ENCODE assay signal across 8 cellular contexts in the genomic region with DNA sequence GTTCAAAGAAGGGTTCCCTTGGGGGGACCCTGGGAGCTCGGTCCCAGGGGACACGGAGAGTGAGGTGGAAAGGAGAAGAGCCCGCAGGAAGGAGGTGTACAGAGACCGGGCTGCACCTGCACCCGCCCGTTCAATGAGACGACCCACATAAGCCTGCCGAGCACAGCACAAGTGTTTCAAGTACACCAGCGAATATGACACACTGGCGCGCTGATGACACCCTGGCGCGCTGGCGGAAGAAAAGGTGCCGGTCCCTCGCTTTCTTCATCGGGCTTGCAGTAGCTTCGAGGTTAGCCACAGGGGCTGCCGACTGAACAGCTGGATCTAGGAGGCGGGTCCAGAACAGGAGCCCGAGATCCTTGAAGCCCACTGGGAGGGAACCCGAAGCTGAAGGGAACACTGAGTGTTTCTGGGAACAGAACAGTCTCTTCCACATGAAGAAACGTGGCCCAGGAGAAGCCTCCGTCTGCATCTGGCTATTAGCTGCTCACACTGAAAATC. TPM values are rescaled to one million over a fixed set of nuclear protein-coding genes. Genes with fewer than 3 reads are reported as not detected.
DNase-seq lines count a peak whose midpoint lies in the region; ATAC-seq and TF ChIP-seq lines count a peak whose summit lies in the region.

No MANE protein-coding gene starts in this region.

- no peak overlapping the region for H2AFZ ChIP-seq in MM.1S (ENCODE audit: low read length)

- H3K27me3 ChIP-seq in MM.1S (replicated peaks; ENCODE audit: insufficient read depth, low read length) = no peaks in the 10 kb centered on the region

- H3K27ac Mint-ChIP-seq in CD14-positive monocyte = peak overlapping the region in 4 of 7 donors; percentile 37 to 79 (median 62)
- H3K27ac Mint-ChIP-seq in nephron progenitor cell = no peak overlapping the region

- H3K36me3 Mint-ChIP-seq in CD14-positive monocyte = peaks cover 32 to 39% of the 10 kb centered on the region in 2 donors
- H3K36me3 Mint-ChIP-seq in nephron progenitor cell (ENCODE audit: low read depth) = peaks cover 21% of the 10 kb centered on the region

- H3K9me3 ChIP-seq in MM.1S (replicated peaks; ENCODE audit: insufficient read depth, low read length) = no peaks in the 10 kb centered on the region

- peaks cover 15% of the 10 kb centered on the region for H3K79me2 ChIP-seq in MM.1S (ENCODE audit: low read length)

- H3K27ac ChIP-seq in MM.1S (ENCODE audit: low read length) = no peak overlapping the region

- no peaks in the 10 kb centered on the region for H4K20me1 ChIP-seq in MM.1S (ENCODE audit: insufficient read depth, low read length)

- H3K4me1 Mint-ChIP-seq in CD14-positive monocyte (peaks cover 37% of the 10 kb centered on the region), nephron progenitor cell (peaks cover 6% of the 10 kb centered on the region)

- intact Hi-C loops in CD14-positive monocyte (cut with micrococcal nuclease) = loop anchor here (5.0 to 10.0 kb wide), 2 partner anchors 62 to 104 kb away; no protein-coding TSS in a partner anchor

- no peaks in the 10 kb centered on the region for H3K27me3 Mint-ChIP-seq in CD14-positive monocyte (ENCODE audit: low read depth in 3 of 3)
- peaks cover 17% of the 10 kb centered on the region for H3K27me3 Mint-ChIP-seq in nephron progenitor cell (ENCODE audit: low read depth, poor library complexity)

- DNase-seq in CD14-positive monocyte (ENCODE audit: low spot score) (no peak), MM.1S (no peak), cerebellum (ENCODE audit: low spot score) (peak; percentile 21), nephron progenitor cell (no peak), middle frontal gyrus (ENCODE audit: extremely low spot score, low spot score) (no peak), NCI-H82 (lab: John Stamatoyannopoulos, UW) (no peak)
- no peak for DNase-seq in stimulated activated CD4-positive, alpha-beta T cell treated with anti-CD3 and anti-CD28 coated beads, Interleukin-4, amount 100 ng/mL, for 24 hours

- peaks cover 4% of the 10 kb centered on the region; the same call in 1 of the 2 replicates for H3K4me1 ChIP-seq in MM.1S (ENCODE audit: low read length)

- no peak for ATAC-seq in GM19351 (IDR thresholded peaks at IDR 0.05; ENCODE audit: unreplicated experiment)

- H3K9me3 Mint-ChIP-seq in CD14-positive monocyte = no peaks in the 10 kb centered on the region
- no peaks in the 10 kb centered on the region for H3K9me3 Mint-ChIP-seq in nephron progenitor cell

- H3K36me3 ChIP-seq in MM.1S (replicated peaks; ENCODE audit: insufficient read depth, low read length) = no peaks in the 10 kb centered on the region; the same call in 1 of the 2 replicates

- no peaks in the 10 kb centered on the region for H3K9me2 ChIP-seq in MM.1S (replicated peaks; ENCODE audit: insufficient read depth, low read length)

- no peaks in the 10 kb centered on the region for H3F3A ChIP-seq in MM.1S (ENCODE audit: insufficient read depth, low read length)

- peak overlapping the region; percentile 92 for H3K4me2 ChIP-seq in MM.1S (ENCODE audit: low read depth, low read length)

- peak overlapping the region; percentile 64; the same call in 1 of the 2 replicates for H3K4me3 ChIP-seq in MM.1S (ENCODE audit: low read length)

- TF ChIP-seq CTCF in CD14-positive monocyte (IDR thresholded peaks at IDR 0.05) = no peak
- no peak for TF ChIP-seq CTCF in MM.1S (IDR thresholded peaks at IDR 0.05; ENCODE audit: low read length)
- no peak for TF ChIP-seq CTCF in nephron progenitor cell (IDR thresholded peaks at IDR 0.05)

- H3K4me3 Mint-ChIP-seq in CD14-positive monocyte (peak overlapping the region; percentile 91 to 95), nephron progenitor cell (peak overlapping the region; percentile 86)

- H3K9ac ChIP-seq in MM.1S (ENCODE audit: low read length) = no peak overlapping the region

RNA-seq across cellular contexts. Expression of a gene that starts 1.4 kb away (rescaled TPM):
- polyA plus RNA-seq in CD14-positive monocyte = 10 to 100 TPM; 13.4 to 26.3 TPM
- total RNA-seq in cerebellum = 67.0 TPM

RNA-seq across cellular contexts. Expression of a gene that starts 47.7 kb away (rescaled TPM):
- polyA plus RNA-seq in CD14-positive monocyte = 1 to 10 TPM; 1.2 to 1.4 TPM
- 33.9 TPM for total RNA-seq in cerebellum
